Comparison of ENCODE assay signal across 28 cellular contexts in the genomic region with DNA sequence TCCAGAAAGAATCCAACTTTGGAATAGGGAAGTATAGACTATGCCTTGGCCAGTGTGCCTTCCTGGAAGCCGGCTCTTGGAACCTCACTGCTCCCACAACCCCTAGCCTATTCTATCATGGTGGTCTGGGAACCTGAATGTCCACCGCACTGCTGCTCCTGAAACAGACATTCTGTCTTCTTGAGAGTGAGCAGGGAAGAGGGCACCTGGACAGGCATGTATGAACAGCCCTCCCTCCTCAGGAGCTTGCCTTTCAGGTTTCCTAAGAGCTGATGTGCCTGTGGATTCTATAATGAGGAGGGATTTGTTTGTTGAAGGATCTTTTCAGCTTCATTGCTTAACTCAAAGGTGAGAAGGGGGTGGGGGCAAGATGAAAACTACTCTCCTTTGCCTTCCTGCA. TPM values are rescaled to one million over a fixed set of nuclear protein-coding genes. Genes with fewer than 3 reads are reported as not detected.
DNase-seq lines count a peak whose midpoint lies in the region; ATAC-seq, FAIRE-seq and TF ChIP-seq lines count a peak whose summit lies in the region.
"Had no signal": no experiment of that assay in that cellular context is flagged by ENCODE, and none has a peak within 500 bp of the region (broad histone marks: within the 10 kb centered on the region; RNA-seq: fewer than 3 reads in every experiment).

No MANE protein-coding gene starts in this region.

- no peak overlapping the region for H3K27ac Mint-ChIP-seq in activated CD8-positive, alpha-beta memory T cell treated with anti-CD3 and anti-CD28 coated beads, Interleukin-2, amount 10 ng/mL, durations not matched to agents 7 days and 5 days
- H3K27ac Mint-ChIP-seq: CD14-positive monocyte had no signal

- POLR2A ChIA-PET in H1 (lab: Charles Lee; ENCODE audit: partially characterized antibody): interaction anchor here (1.7 kb wide), 1 partner anchor 10 kb away, joined by 4 read pairs; no protein-coding TSS in a partner anchor

- TF ChIP-seq POLR2A in H1 (IDR thresholded peaks at IDR 0.05; ENCODE audit: control extremely low read depth in 1 of 2, low read depth in 2 of 2, low read length in 2 of 2): no peak
- no peak for TF ChIP-seq POLR2A in gastroesophageal sphincter (IDR thresholded peaks at IDR 0.05)

- H2AK5ac ChIP-seq in H1 (ENCODE audit: low read depth, low read length): no peak overlapping the region
- no peak overlapping the region for H2AK5ac ChIP-seq in trophoblast cell (ENCODE audit: low read length)

- H2BK12ac ChIP-seq in H1 (ENCODE audit: low read depth, low read length) (no peak overlapping the region), trophoblast cell (ENCODE audit: low read length) (no peak overlapping the region)

- peak; percentile 22 for DNase-seq in activated CD8-positive, alpha-beta memory T cell treated with anti-CD3 and anti-CD28 coated beads, Interleukin-2, amount 10 ng/mL, durations not matched to agents 7 days and 5 days
- DNase-seq in activated CD8-positive, alpha-beta memory T cell treated with anti-CD3 and anti-CD28 coated beads for 24 hours: no peak
- DNase-seq in H1 (ENCODE audit: low read depth in 1 of 2, low spot score in 2 of 2): no peak
- DNase-seq in islet precursor cell: peak; percentile 24
- no peak for DNase-seq in trophoblast cell
- DNase-seq in stimulated activated CD4-positive, alpha-beta T cell treated with anti-CD3 and anti-CD28 coated beads, Interleukin-1b, Interleukin-23, amount 100 ng/mL, for 48 hours: no peak
- DNase-seq: 8988T; ACHN; BE2C; CD8-positive, alpha-beta memory T cell; GOT3; Kasumi-1; NCI-H1105; NCI-H1436 treated with DMSO at 0.1 percent for 48 hours; NCI-H187 treated with DMSO at 0.1 percent for 48 hours; NCI-H446 treated with DMSO at 0.1 percent for 48 hours; NCI-H526; Right ventricle myocardium superior; RPMI8226 had no signal

- no peak for TF ChIP-seq RAD21 in H1 (IDR thresholded peaks at IDR 0.05 in 1 of 2, conservative IDR thresholded peaks at IDR 0.05 in 1 of 2; ENCODE audit: low read depth in 2 of 2, low read length in 2 of 2)

- no peaks in the 10 kb centered on the region for H4K20me1 ChIP-seq in H1 (replicated peaks in 1 of 2; ENCODE audit: control insufficient read depth in 1 of 2, insufficient read depth in 2 of 2, low read length in 2 of 2)

- no peak overlapping the region for H3K14ac ChIP-seq in H1 (ENCODE audit: insufficient read length)
- no peak overlapping the region for H3K14ac ChIP-seq in trophoblast cell (ENCODE audit: low read length)

- H3K4me1 Mint-ChIP-seq in activated CD8-positive, alpha-beta memory T cell treated with anti-CD3 and anti-CD28 coated beads, Interleukin-2, amount 10 ng/mL, durations not matched to agents 7 days and 5 days: no peaks in the 10 kb centered on the region
- H3K4me1 Mint-ChIP-seq: CD14-positive monocyte; CD8-positive, alpha-beta memory T cell had no signal

- 84% methylated on average over 2 of the region's 2 CpGs; no CpG with 5 or more reads in 1 of the 2 experiments for WGBS in H1 (ENCODE audit: extremely low coverage in 1 of 2, insufficient coverage in 1 of 2, insufficient read length in 1 of 2, insufficient replicate concordance in 2 of 2, low coverage in 1 of 2, low lambda C conversion rate in 2 of 2, missing lambda C conversion rate in 1 of 2), 2 experiments
- no CpG with 5 or more reads among the region's 2 CpGs for WGBS in trophoblast cell (ENCODE audit: extremely low coverage, insufficient coverage, insufficient read length)
- WGBS in gastroesophageal sphincter (ENCODE audit: low coverage in 1 of 2), 2 donors: 80% methylated on average over 2 of the region's 2 CpGs; no CpG with 5 or more reads in 1 of the 2 donors

- H2BK5ac ChIP-seq in H1 (ENCODE audit: low read depth, low read length) (no peak overlapping the region), trophoblast cell (ENCODE audit: low read depth, low read length, poor library complexity) (no peak overlapping the region)

- ATAC-seq in activated CD8-positive, alpha-beta memory T cell treated with anti-CD3 and anti-CD28 coated beads, Interleukin-2, amount 10 ng/mL, durations not matched to agents 7 days and 5 days: no peak
- ATAC-seq in gastroesophageal sphincter (no peak), HG03139 (IDR thresholded peaks at IDR 0.05; ENCODE audit: unreplicated experiment) (no peak)
- ATAC-seq: GM12878, HCT116, K562 had no signal

- H2BK120ac ChIP-seq in H1 (replicated peaks; ENCODE audit: low read depth, low read length): no peak overlapping the region
- H2BK120ac ChIP-seq in trophoblast cell (ENCODE audit: insufficient read depth, low read length, poor library complexity): no peak overlapping the region

- no peaks in the 10 kb centered on the region for H3K9me3 Mint-ChIP-seq in activated CD8-positive, alpha-beta memory T cell treated with anti-CD3 and anti-CD28 coated beads, Interleukin-2, amount 10 ng/mL, durations not matched to agents 7 days and 5 days (ENCODE audit: low read depth)
- H3K9me3 Mint-ChIP-seq: CD8-positive, alpha-beta memory T cell had no signal

- no peak overlapping the region for H3K4me2 ChIP-seq in H1 (ENCODE audit: insufficient read depth in 1 of 2, low read depth in 2 of 2, low read length in 2 of 2)
- no peak overlapping the region for H3K4me2 ChIP-seq in trophoblast cell (ENCODE audit: low read length)

- H3K36me3 Mint-ChIP-seq in activated CD8-positive, alpha-beta memory T cell treated with anti-CD3 and anti-CD28 coated beads, Interleukin-2, amount 10 ng/mL, durations not matched to agents 7 days and 5 days: no peaks in the 10 kb centered on the region
- H3K36me3 Mint-ChIP-seq: CD14-positive monocyte; CD8-positive, alpha-beta memory T cell had no signal

- CTCF ChIA-PET in activated CD8-positive, alpha-beta memory T cell treated with anti-CD3 and anti-CD28 coated beads, Interleukin-2, amount 10 ng/mL, durations not matched to agents 7 days and 5 days (lab: Charles Lee): no interaction called here
- CTCF ChIA-PET in H1 (lab: Charles Lee; ENCODE audit: partially characterized antibody): interaction anchor here (0.7 kb wide), 1 partner anchor 32 kb away, joined by 4 read pairs; no protein-coding TSS in a partner anchor

- H3K79me1 ChIP-seq in H1 (ENCODE audit: low read depth, low read length) (no peaks in the 10 kb centered on the region), trophoblast cell (ENCODE audit: low read length) (no peaks in the 10 kb centered on the region)

- no peak overlapping the region for H3K18ac ChIP-seq in H1 (ENCODE audit: extremely low read depth, low read length)
- H3K18ac ChIP-seq in trophoblast cell (ENCODE audit: low read length): no peak overlapping the region

- H3K27ac ChIP-seq in H1 (ENCODE audit: low read depth, low read length) (no peak overlapping the region), trophoblast cell (ENCODE audit: low read depth, low read length) (no peak overlapping the region), gastroesophageal sphincter (no peak overlapping the region)

- no peak overlapping the region for H3K4me3 Mint-ChIP-seq in activated CD8-positive, alpha-beta memory T cell treated with anti-CD3 and anti-CD28 coated beads, Interleukin-2, amount 10 ng/mL, durations not matched to agents 7 days and 5 days
- H3K4me3 Mint-ChIP-seq: CD14-positive monocyte; CD8-positive, alpha-beta memory T cell had no signal

- peaks cover 23% of the 10 kb centered on the region for H3K27me3 Mint-ChIP-seq in activated CD8-positive, alpha-beta memory T cell treated with anti-CD3 and anti-CD28 coated beads, Interleukin-2, amount 10 ng/mL, durations not matched to agents 7 days and 5 days

- no peaks in the 10 kb centered on the region for H3K36me3 ChIP-seq in H1 (ENCODE audit: control insufficient read depth in 2 of 4, insufficient read depth in 4 of 4, low read length in 3 of 4)
- H3K36me3 ChIP-seq in trophoblast cell (ENCODE audit: control insufficient read depth in 1 of 2, insufficient read depth in 2 of 2, low read length in 2 of 2): no peaks in the 10 kb centered on the region
- no peaks in the 10 kb centered on the region for H3K36me3 ChIP-seq in gastroesophageal sphincter
- H3K36me3 ChIP-seq: BE2C had no signal

- no peak overlapping the region for H2BK20ac ChIP-seq in H1 (ENCODE audit: low read length)

- no peak overlapping the region for H3K56ac ChIP-seq in H1 (replicated peaks; ENCODE audit: insufficient read length, low read depth, low read length)

- no peak overlapping the region for H3K4me3 ChIP-seq in H1 (ENCODE audit: extremely low read depth in 1 of 4, insufficient read depth in 2 of 4, low read depth in 3 of 4, low read length in 4 of 4)
- no peak overlapping the region for H3K4me3 ChIP-seq in trophoblast cell (ENCODE audit: low read depth, low read length)
- H3K4me3 ChIP-seq in gastroesophageal sphincter: no peak overlapping the region
- H3K4me3 ChIP-seq: GM12878, K562 had no signal

- H3K9ac ChIP-seq in H1 (replicated peaks in 1 of 4; ENCODE audit: extremely low read depth in 1 of 4, low read depth in 3 of 4, low read length in 3 of 4) (no peak overlapping the region), trophoblast cell (ENCODE audit: low read length) (no peak overlapping the region)

- H4K12ac ChIP-seq in trophoblast cell (ENCODE audit: low read depth, low read length): no peak overlapping the region

- no peak overlapping the region for H2BK15ac ChIP-seq in H1 (ENCODE audit: low read length)

- H3K23ac ChIP-seq in H1 (ENCODE audit: insufficient read length): no peak overlapping the region
- H3K23ac ChIP-seq in trophoblast cell (ENCODE audit: low read length): no peak overlapping the region

- peak overlapping the region; percentile 28; the same call in 1 of the 2 replicates for H2AFZ ChIP-seq in H1 (ENCODE audit: low read length)
- no peak overlapping the region for H2AFZ ChIP-seq in trophoblast cell (ENCODE audit: insufficient read depth, low read length, poor library complexity)

- no peaks in the 10 kb centered on the region for H3K23me2 ChIP-seq in H1 (ENCODE audit: low read depth, low read length)

- no peak overlapping the region for H4K5ac ChIP-seq in H1 (ENCODE audit: insufficient read length, low read depth, low read length)

- no peak for TF ChIP-seq CTCF in H1 (IDR thresholded peaks at IDR 0.05; ENCODE audit: control extremely low read depth in 1 of 3, insufficient read depth in 1 of 3, low read depth in 1 of 3, low read length in 3 of 3)
- TF ChIP-seq CTCF in gastroesophageal sphincter (IDR thresholded peaks at IDR 0.05): no peak

- H3K4ac ChIP-seq in H1 (replicated peaks; ENCODE audit: insufficient read length, low read depth, low read length) (no peak overlapping the region), trophoblast cell (ENCODE audit: low read depth, low read length) (no peak overlapping the region)

- H3K27me3 ChIP-seq in H1 (replicated peaks in 1 of 4; ENCODE audit: control insufficient read depth in 3 of 4, extremely low read depth in 1 of 4, insufficient read depth in 3 of 4, low read length in 3 of 4): no peaks in the 10 kb centered on the region; a peak in 1 of 7 replicates
- no peaks in the 10 kb centered on the region for H3K27me3 ChIP-seq in trophoblast cell (ENCODE audit: insufficient read depth, low read length)
- no peaks in the 10 kb centered on the region for H3K27me3 ChIP-seq in gastroesophageal sphincter

- H4K91ac ChIP-seq in H1 (replicated peaks; ENCODE audit: insufficient read length, low read length) (no peak overlapping the region), trophoblast cell (ENCODE audit: low read depth, low read length) (no peak overlapping the region)

- no peak for FAIRE-seq in H1 (lab: Jason Lieb, UNC)
- FAIRE-seq: D721Med, G401.6, GM12878, HTR-8/SVneo, K562 had no signal

- H3K79me2 ChIP-seq in H1 (ENCODE audit: control insufficient read depth in 1 of 2, insufficient read depth in 2 of 2, low read length in 2 of 2) (no peaks in the 10 kb centered on the region), trophoblast cell (ENCODE audit: control insufficient read depth, insufficient read depth, low read length, poor library complexity) (no peaks in the 10 kb centered on the region)

- no peak for TF ChIP-seq EP300 in H1 (IDR thresholded peaks at IDR 0.05; ENCODE audit: borderline replicate concordance in 1 of 2, low read depth in 2 of 2, low read length in 2 of 2)
- TF ChIP-seq EP300 in gastroesophageal sphincter (IDR thresholded peaks at IDR 0.05): no peak

- H3K9me3 ChIP-seq in H1 (ENCODE audit: insufficient read depth in 2 of 2, low read depth in 1 of 2, low read length in 1 of 2) (peaks cover 0 to 12% of the 10 kb centered on the region in 2 experiments; a peak in 1 of 4 replicates), trophoblast cell (ENCODE audit: insufficient read depth, low read depth, low read length) (no peaks in the 10 kb centered on the region), gastroesophageal sphincter (peaks cover 0 to 3% (median 0%) of the 10 kb centered on the region in 3 donors)
- H3K9me3 ChIP-seq: BE2C had no signal

- peaks cover 0 to 3% (median under 1%) of the 10 kb centered on the region in 4 experiments; a peak in 2 of 7 replicates for H3K4me1 ChIP-seq in H1 (replicated peaks in 1 of 4; ENCODE audit: control insufficient read depth in 3 of 4, insufficient read depth in 4 of 4, low read length in 3 of 4)
- H3K4me1 ChIP-seq in trophoblast cell (ENCODE audit: control insufficient read depth in 1 of 2, insufficient read depth in 2 of 2, low read length in 2 of 2): peaks cover 5 to 11% of the 10 kb centered on the region in 2 experiments
- peaks cover 0 to 3% (median 0%) of the 10 kb centered on the region in 3 donors for H3K4me1 ChIP-seq in gastroesophageal sphincter
- H3K4me1 ChIP-seq: BE2C had no signal

- H4K8ac ChIP-seq in H1 (ENCODE audit: extremely low read depth, insufficient read depth, low read length): no peak overlapping the region
- no peak overlapping the region for H4K8ac ChIP-seq in trophoblast cell (ENCODE audit: low read depth, low read length)

RNA-seq across cellular contexts. Expression of a gene that starts 55.1 kb away (rescaled TPM):
- 10 to 100 TPM in 1 of 2 experiments, 1 to 10 TPM in 1; 7.8 to 11.8 TPM for total RNA-seq in activated CD8-positive, alpha-beta memory T cell treated with anti-CD3 and anti-CD28 coated beads, Interleukin-2, amount 10 ng/mL, durations not matched to agents 7 days and 5 days
- 2.6 and 3.1 TPM in 2 replicates for total RNA-seq in H1 (2021; fragmentation: NEBNext Ultra II Directional; extraction: Animal tissue kit (Norgen Biotek cat#: 25700))
- 0.17 and 0.24 TPM in 2 replicates for polyA plus RNA-seq in H1 (2011; rRNA removed)
- 0.74 TPM for polyA plus RNA-seq in H1 (2011; cell fraction: cytosol; rRNA removed)
- 0.40 TPM for polyA plus RNA-seq in H1 (2011; cell fraction: nucleus; rRNA removed)
- polyA plus RNA-seq in H1 (2012, experiment 1 of 2): 1.9 to 3.1 TPM (median 2.6 TPM) in 4 replicates
- 0.64 TPM for polyA plus RNA-seq in H1 (2012, experiment 2 of 2)
- 5.1 TPM for polyA plus RNA-seq in H1 (2013, experiment 1 of 2)
- polyA plus RNA-seq in H1 (2013, experiment 2 of 2): 4.8 TPM
- 0.19 and 0.32 TPM in 2 replicates for polyA minus RNA-seq in H1 (2011; rRNA and poly(A)+ RNA removed)
- polyA minus RNA-seq in H1 (2011; cell fraction: cytosol; rRNA and poly(A)+ RNA removed): not detected
- polyA minus RNA-seq in H1 (2011; cell fraction: nucleus; rRNA and poly(A)+ RNA removed): 1.00 TPM
- polyA plus RNA-seq in trophoblast cell (2013): 8.6 and 9.0 TPM in 2 replicates
- total RNA-seq in gastroesophageal sphincter: 10 to 100 TPM; 24.2 to 27.6 (median 25.8) TPM

Comparison
In these comparisons a context has a peak if more than half of its experiments do, and no peak if none do; other contexts are left out.
1. DNase-seq: peak in activated CD8-positive, alpha-beta memory T cell treated with anti-CD3 and anti-CD28 coated beads, Interleukin-2, amount 10 ng/mL, durations not matched to agents 7 days and 5 days (single experiment) and islet precursor cell (single experiment); none in activated CD8-positive, alpha-beta memory T cell treated with anti-CD3 and anti-CD28 coated beads for 24 hours (single experiment), H1 (0 of 2), trophoblast cell (0 of 2) and stimulated activated CD4-positive, alpha-beta T cell treated with anti-CD3 and anti-CD28 coated beads, Interleukin-1b, Interleukin-23, amount 100 ng/mL, for 48 hours (single experiment).